8 cellular contexts compared by ENCODE assay signal in the genomic region with DNA sequence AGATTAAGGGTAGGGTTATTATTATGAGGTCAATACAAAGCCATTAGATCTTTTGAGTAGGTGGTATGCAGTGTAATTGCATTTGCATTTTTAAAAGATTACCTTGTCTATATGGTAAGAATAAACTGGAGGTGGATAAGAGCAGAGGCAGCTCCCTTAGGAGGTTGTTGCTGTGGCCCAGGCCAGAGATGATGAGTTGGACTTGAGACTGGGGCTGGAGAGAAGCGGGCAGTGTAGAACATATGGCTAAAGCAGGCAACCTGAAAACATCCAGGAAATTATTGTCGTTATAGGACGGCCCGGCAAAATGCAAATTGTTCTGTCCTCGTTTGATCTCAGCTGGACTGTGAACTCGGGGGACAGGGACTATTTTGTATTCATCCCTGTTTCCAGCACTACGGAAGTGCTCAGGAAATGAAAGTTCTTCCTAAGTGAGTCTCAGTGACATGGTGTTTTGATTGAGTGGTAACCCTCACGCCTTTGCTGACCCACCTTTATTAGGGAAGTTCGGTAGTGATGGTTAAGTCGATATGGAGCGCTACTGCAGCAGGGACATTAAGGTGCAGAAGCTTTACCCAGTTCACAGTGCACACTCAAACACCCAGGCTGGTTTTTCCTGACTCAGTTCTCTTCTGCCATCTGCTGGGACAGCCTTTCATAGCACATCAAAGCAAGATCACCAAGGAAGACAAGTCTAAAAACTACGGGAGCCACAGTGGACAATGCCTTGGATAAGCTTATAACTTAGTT.
DNase-seq lines count a peak whose midpoint lies in the region; ATAC-seq, FAIRE-seq and TF ChIP-seq lines count a peak whose summit lies in the region.

No MANE protein-coding gene starts in this region.

- H3K4me3 ChIP-seq in WI38 (ENCODE audit: low read depth, low read length): no peak overlapping the region

- peaks cover 2% of the 10 kb centered on the region for H3K36me3 Mint-ChIP-seq in memory B cell

- peaks cover 9% of the 10 kb centered on the region for H3K27me3 Mint-ChIP-seq in memory B cell

- DNase-seq in AG08395 (ENCODE audit: low spot score) (peak; percentile 69), GM18507 (ENCODE audit: extremely low spot score, insufficient read length, low read depth) (peak; percentile 18), NCI-H2196 (lab: John Stamatoyannopoulos, UW; ENCODE audit: unreplicated experiment) (peak; percentile 38), memory B cell (ENCODE audit: low spot score in 2 of 2) (peak; percentile 47 to 49)
- peak; percentile 3 for DNase-seq in effector CD8-positive, alpha-beta T cell (lab: John Stamatoyannopoulos, UW)
- peak; percentile 47 for DNase-seq in stimulated activated naive CD8-positive, alpha-beta T cell treated with anti-CD3 and anti-CD28 coated beads, Interleukin-15, Interleukin-2, amounts not matched to agents 100 U/mL and 50 U/mL, for 24 hours

- ATAC-seq in HG03095 (IDR thresholded peaks at IDR 0.05; ENCODE audit: unreplicated experiment) (peak; percentile 93), memory B cell (ENCODE audit: low read depth) (peak; percentile 81)
- ATAC-seq in stimulated activated naive CD8-positive, alpha-beta T cell treated with anti-CD3 and anti-CD28 coated beads, Interleukin-15, Interleukin-2, amounts not matched to agents 100 U/mL and 50 U/mL, for 24 hours: peak; percentile 66

- FAIRE-seq in GM18507 (lab: Jason Lieb, UNC): peak; percentile 91

- peak; percentile 62 for TF ChIP-seq CTCF in WI38 (IDR thresholded peaks at IDR 0.05; ENCODE audit: low read depth, low read length)

- peaks cover 16% of the 10 kb centered on the region for H3K4me1 Mint-ChIP-seq in memory B cell

- no peak overlapping the region for H3K4me3 Mint-ChIP-seq in memory B cell

- peaks cover 1% of the 10 kb centered on the region for H3K9me3 Mint-ChIP-seq in memory B cell

- no peak overlapping the region for H3K27ac Mint-ChIP-seq in memory B cell

Comparison
In these comparisons a context has a peak if more than half of its experiments do, and no peak if none do; other contexts are left out.
1. DNase-seq: peak in every context shown above with its lines; median percentile 69 in AG08395; 48 in memory B cell; 47 in stimulated activated naive CD8-positive, alpha-beta T cell treated with anti-CD3 and anti-CD28 coated beads, Interleukin-15, Interleukin-2, amounts not matched to agents 100 U/mL and 50 U/mL, for 24 hours; 38 in NCI-H2196; 18 in GM18507; 3 in effector CD8-positive, alpha-beta T cell.